Comparison of ENCODE assay signal across 8 cellular contexts in genomic region chr6:110357696-110358535, GRCh38.
DNase-seq lines count a peak whose midpoint lies in the region; ATAC-seq and TF ChIP-seq lines count a peak whose summit lies in the region.

METTL24 (minus strand) TSS chr6:110358349; CDS start chr6:110358272, 77 bp downstream.

- no peaks in the 10 kb centered on the region for H3K79me2 ChIP-seq in OCI-LY3 (ENCODE audit: low read length)

- no peak for TF ChIP-seq CTCF in OCI-LY3 (IDR thresholded peaks at IDR 0.05; ENCODE audit: low read depth, low read length)

- H3K9ac ChIP-seq in OCI-LY3 (ENCODE audit: low read length), result no peak within 1 kb of the TSS
- H3K9ac ChIP-seq in endocrine pancreas (ENCODE audit: control insufficient read depth, insufficient read depth, low read length), result peak within 1 kb of the TSS; percentile 93

- DNase-seq in DMS153 treated with DMSO at 0.1 percent for 48 hours (lab: John Stamatoyannopoulos, UW; ENCODE audit: unreplicated experiment) (peak; percentile 36), DMS153 (lab: John Stamatoyannopoulos, UW) (no peak), hippocampal formation (lab: John Stamatoyannopoulos, UW) (no peak), HPDE6-E6E7 (ENCODE audit: extremely low spot score) (no peak)

- H2AFZ ChIP-seq in OCI-LY3 (ENCODE audit: low read depth, low read length), result peak within 1 kb of the TSS; percentile 30; the same call in 1 of the 2 replicates

- H3K27ac ChIP-seq in OCI-LY3 (ENCODE audit: low read length), result no peak within 1 kb of the TSS
- H3K27ac ChIP-seq in muscle layer of duodenum (ENCODE audit: low read length), result peak within 1 kb of the TSS; percentile 76

- no peaks in the 10 kb centered on the region for H4K20me1 ChIP-seq in OCI-LY3 (ENCODE audit: insufficient read depth, low read length)

- ATAC-seq in GM21723 (IDR thresholded peaks at IDR 0.05; ENCODE audit: unreplicated experiment), result no peak

- H3K9me3 ChIP-seq in OCI-LY3 (ENCODE audit: insufficient read depth, low read length) (no peaks in the 10 kb centered on the region), endocrine pancreas (ENCODE audit: control insufficient read depth, low read length) (no peaks in the 10 kb centered on the region), muscle layer of duodenum (ENCODE audit: control insufficient read depth in 1 of 2, low read length in 2 of 2) (no peaks in the 10 kb centered on the region)

- H3K27me3 ChIP-seq in OCI-LY3 (ENCODE audit: low read depth, low read length), result peaks cover 10% of the 10 kb centered on the region; the same call in 1 of the 2 replicates
- no peaks in the 10 kb centered on the region for H3K27me3 ChIP-seq in endocrine pancreas (ENCODE audit: control insufficient read depth, insufficient read depth, low read length)
- H3K27me3 ChIP-seq in muscle layer of duodenum (ENCODE audit: low read depth, low read length), result no peaks in the 10 kb centered on the region

- H3K4me3 ChIP-seq in OCI-LY3 (ENCODE audit: low read length), result peak within 1 kb of the TSS; percentile 72
- peak within 1 kb of the TSS; percentile 66 for H3K4me3 ChIP-seq in endocrine pancreas (ENCODE audit: control insufficient read depth, insufficient read depth, low read length)
- peak within 1 kb of the TSS; percentile 63 to 71 for H3K4me3 ChIP-seq in muscle layer of duodenum (ENCODE audit: low read depth in 1 of 2, low read length in 2 of 2)

- peak within 1 kb of the TSS; percentile 65 for H3K4me2 ChIP-seq in OCI-LY3 (ENCODE audit: low read length)

- H3K4me1 ChIP-seq in OCI-LY3 (ENCODE audit: low read length), result no peaks in the 10 kb centered on the region
- H3K4me1 ChIP-seq in endocrine pancreas (ENCODE audit: control insufficient read depth, insufficient read depth, low read length), result peaks cover 4% of the 10 kb centered on the region
- peaks cover 10 to 31% of the 10 kb centered on the region in 2 donors for H3K4me1 ChIP-seq in muscle layer of duodenum (ENCODE audit: control insufficient read depth in 1 of 2, insufficient read depth in 2 of 2, low read length in 2 of 2)

- H3K36me3 ChIP-seq in OCI-LY3 (replicated peaks; ENCODE audit: low read depth, low read length), result no peaks in the 10 kb centered on the region
- H3K36me3 ChIP-seq in endocrine pancreas (ENCODE audit: control insufficient read depth, insufficient read depth, low read length), result no peaks in the 10 kb centered on the region
- H3K36me3 ChIP-seq in muscle layer of duodenum (ENCODE audit: control insufficient read depth in 1 of 2, insufficient read depth in 2 of 2, low read length in 2 of 2), result no peaks in the 10 kb centered on the region
